In genomic region chr1:234530641-234531040, GRCh38 we compare ENCODE assay signal across 16 cellular contexts. TPM values are rescaled to one million over a fixed set of nuclear protein-coding genes. Genes with fewer than 3 reads are reported as not detected.
DNase-seq lines count a peak whose midpoint lies in the region; ATAC-seq, FAIRE-seq and TF ChIP-seq lines count a peak whose summit lies in the region.
"Had no signal": no experiment of that assay in that cellular context is flagged by ENCODE, and none has a peak within 500 bp of the region (broad histone marks: within the 10 kb centered on the region; RNA-seq: fewer than 3 reads in every experiment).

No MANE protein-coding gene starts in this region.

- H3K27me3 Mint-ChIP-seq in WTC11 (ENCODE audit: low read depth) (peaks cover 2% of the 10 kb centered on the region; the same call in 1 of the 2 replicates), nephron (ENCODE audit: low read depth) (no peaks in the 10 kb centered on the region)

- no peak overlapping the region for H3K4me3 ChIP-seq in colonic mucosa
- peak overlapping the region; percentile 65 for H3K4me3 ChIP-seq in thoracic aorta

- DNase-seq in WTC11 (ENCODE audit: low spot score) = no peak
- DNase-seq in colonic mucosa = no peak
- DNase-seq in thoracic aorta (ENCODE audit: low spot score) = no peak
- no peak for DNase-seq in D721Med (ENCODE audit: insufficient read length, low spot score)
- DNase-seq in RKO (ENCODE audit: low spot score) = no peak
- DNase-seq: Kasumi-1; NCI-H2029 treated with DMSO at 0.1 percent for 48 hours; stimulated activated CD4-positive, alpha-beta T cell treated with anti-CD3 and anti-CD28 coated beads, Interleukin-1b, Interleukin-23, amount 100 ng/mL, for 48 hours; stimulated activated naive CD4-positive, alpha-beta T cell treated with Interleukin-2 at 50 U/mL for 16 hours had no signal

- H3K9me3 ChIP-seq in colonic mucosa (no peaks in the 10 kb centered on the region), thoracic aorta (no peaks in the 10 kb centered on the region)
- H3K9me3 ChIP-seq: neutrophil had no signal

- TF ChIP-seq CTCF in WTC11 (IDR thresholded peaks at IDR 0.05) (no peak), colonic mucosa (IDR thresholded peaks at IDR 0.05) (no peak), nephron (IDR thresholded peaks at IDR 0.05; ENCODE audit: unreplicated experiment in 3 of 3) (no peak), thoracic aorta (IDR thresholded peaks at IDR 0.05) (no peak), D721Med (IDR thresholded peaks at IDR 0.05; ENCODE audit: insufficient read depth, missing control alignments) (no peak)

- no peaks in the 10 kb centered on the region for H3K9me3 Mint-ChIP-seq in WTC11
- no peaks in the 10 kb centered on the region for H3K9me3 Mint-ChIP-seq in nephron

- FAIRE-seq in D721Med (lab: Jason Lieb, UNC) = no peak

- H3K27ac Mint-ChIP-seq in WTC11 = peak overlapping the region; percentile 44; the same call in 1 of the 2 replicates
- H3K27ac Mint-ChIP-seq in nephron = peak overlapping the region; percentile 95 to 100 (median 99)

- H3K27ac ChIP-seq in colonic mucosa = peak overlapping the region; percentile 52
- peak overlapping the region; percentile 98 to 99 for H3K27ac ChIP-seq in thoracic aorta

- H3K4me3 Mint-ChIP-seq in WTC11 = no peak overlapping the region
- peak overlapping the region in 1 of 3 experiments; percentile 64 for H3K4me3 Mint-ChIP-seq in nephron

- POLR2A ChIA-PET in WTC11 (lab: Charles Lee) = interaction anchor here (1.1 kb wide), 1 partner anchor 14 kb away, joined by 3 read pairs; no protein-coding TSS in a partner anchor

- H3K36me3 ChIP-seq in colonic mucosa = no peaks in the 10 kb centered on the region
- H3K36me3 ChIP-seq in thoracic aorta = no peaks in the 10 kb centered on the region
- H3K36me3 ChIP-seq: brain microvascular endothelial cell, neutrophil had no signal

- intact Hi-C loops in colonic mucosa (cut with DNase I) = no loop called here

- CTCF ChIA-PET in WTC11 (lab: Charles Lee) = interaction anchor here (0.8 to 1.7 kb wide), 3 partner anchors 15 to 553 kb away, joined by 3 to 6 read pairs (median 3); no protein-coding TSS in a partner anchor

- ATAC-seq in WTC11 (no peak), thoracic aorta (ENCODE audit: insufficient number of reproducible peaks, low FRiP score, low read depth) (no peak), HG02759 (IDR thresholded peaks at IDR 0.05; ENCODE audit: unreplicated experiment) (no peak), HG02981 (IDR thresholded peaks at IDR 0.05; ENCODE audit: unreplicated experiment) (no peak)
- ATAC-seq: activated CD4-positive, CD25-positive, alpha-beta regulatory T cell treated with anti-CD3 and anti-CD28 coated beads, Interleukin-2, amount 50 U/mL, for 24 hours; SK-N-SH treated with all-trans-retinoic acid at 6 μM for 48 hours had no signal

- H3K36me3 Mint-ChIP-seq in WTC11 (no peaks in the 10 kb centered on the region), nephron (ENCODE audit: low read depth) (no peaks in the 10 kb centered on the region)

- H3K27me3 ChIP-seq in colonic mucosa (no peaks in the 10 kb centered on the region), thoracic aorta (replicated peaks; ENCODE audit: insufficient read depth) (no peaks in the 10 kb centered on the region)
- H3K27me3 ChIP-seq: brain microvascular endothelial cell, neutrophil had no signal

- no peak overlapping the region for H3K9ac ChIP-seq in colonic mucosa (ENCODE audit: low read depth in 2 of 2, low read length in 2 of 2)

- peaks cover 12% of the 10 kb centered on the region for H3K4me1 ChIP-seq in colonic mucosa
- H3K4me1 ChIP-seq in thoracic aorta (ENCODE audit: control insufficient read depth in 1 of 2, low read depth in 2 of 2) = peaks cover 51 to 79% of the 10 kb centered on the region in 2 donors

- H3K4me1 Mint-ChIP-seq in WTC11 = peaks cover 34% of the 10 kb centered on the region
- peaks cover 93% of the 10 kb centered on the region for H3K4me1 Mint-ChIP-seq in nephron

TF ChIP-seq in WTC11, 78 proteins besides CTCF, POLR2A, EP300 and RAD21 (continues in another document):
- TF ChIP-seq ZNF263 (CRISPR knock-in tag; IDR thresholded peaks at IDR 0.05; ENCODE audit: low read depth) = no peak
- no peak for TF ChIP-seq ZNF416 (CRISPR knock-in tag; IDR thresholded peaks at IDR 0.05)
- TF ChIP-seq E2F4 (CRISPR knock-in tag; IDR thresholded peaks at IDR 0.05; ENCODE audit: borderline replicate concordance, low read depth) = no peak
- TF ChIP-seq CREM (CRISPR knock-in tag; IDR thresholded peaks at IDR 0.05) = no peak
- no peak for TF ChIP-seq FOXP4 (CRISPR knock-in tag; IDR thresholded peaks at IDR 0.05)
- no peak for TF ChIP-seq GRHL2 (CRISPR knock-in tag; IDR thresholded peaks at IDR 0.05; ENCODE audit: insufficient replicate concordance, severe bottlenecking)
- TF ChIP-seq MLX (CRISPR knock-in tag; IDR thresholded peaks at IDR 0.05) = no peak
- no peak for TF ChIP-seq IRF1 (CRISPR knock-in tag; IDR thresholded peaks at IDR 0.05)
- no peak for TF ChIP-seq USF1 (CRISPR knock-in tag; IDR thresholded peaks at IDR 0.05)
- TF ChIP-seq EMX1 (CRISPR knock-in tag; IDR thresholded peaks at IDR 0.05) = no peak
- TF ChIP-seq ZNF219 (CRISPR knock-in tag; IDR thresholded peaks at IDR 0.05; ENCODE audit: borderline replicate concordance) = no peak
- no peak for TF ChIP-seq ZNF281 (CRISPR knock-in tag; IDR thresholded peaks at IDR 0.05)
- TF ChIP-seq ZNF396 (CRISPR knock-in tag; IDR thresholded peaks at IDR 0.05; ENCODE audit: borderline replicate concordance) = no peak
- TF ChIP-seq RORB (CRISPR knock-in tag; IDR thresholded peaks at IDR 0.05) = no peak
- no peak for TF ChIP-seq MYBL2 (CRISPR knock-in tag; IDR thresholded peaks at IDR 0.05)
- TF ChIP-seq CREB1 (CRISPR knock-in tag; IDR thresholded peaks at IDR 0.05) = no peak

RNA-seq across cellular contexts. Expression of gene TARBP1, which starts 51.7 kb away (rescaled TPM):
- 24.0 to 27.6 TPM (median 27.3 TPM) in 3 replicates for total RNA-seq in WTC11 (2021)
- total RNA-seq in colonic mucosa = 10 to 100 TPM; 19.6 to 23.1 TPM
- 10 to 100 TPM; 11.5 to 13.5 TPM for total RNA-seq in thoracic aorta
